19 cellular contexts compared by ENCODE assay signal in the genomic region with DNA sequence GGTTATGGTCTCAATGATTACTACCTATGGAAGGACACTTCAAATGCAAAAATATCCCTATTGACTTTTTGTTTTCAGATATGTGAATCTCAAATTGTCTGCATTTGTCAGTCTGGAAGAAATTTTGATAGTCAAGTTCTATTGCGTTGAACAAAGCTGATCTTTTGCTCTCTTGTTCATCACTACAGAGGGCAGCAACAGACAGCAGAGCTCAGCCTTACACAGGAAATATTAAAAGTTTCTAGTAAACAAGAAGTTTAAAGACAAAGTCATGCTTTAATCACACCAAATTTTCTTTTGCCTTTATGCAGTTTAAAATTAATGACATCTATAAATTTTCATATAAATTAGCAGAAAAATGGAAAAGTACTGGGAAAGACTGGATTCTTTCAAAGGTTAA.
A peak's percentile ranks its signal among the peaks of the same experiment; 100 is the strongest.
DNase-seq lines count a peak whose midpoint lies in the region; ATAC-seq and TF ChIP-seq lines count a peak whose summit lies in the region.
"Had no signal": no experiment of that assay in that cellular context is flagged by ENCODE, and none has a peak within 500 bp of the region (broad histone marks: within the 10 kb centered on the region; RNA-seq: fewer than 3 reads in every experiment).

No MANE protein-coding gene starts in this region.

- WGBS in right cardiac atrium, result 46% methylated on average over 1 of the region's 1 CpG

- H3K27me3 ChIP-seq in RWPE2 (ENCODE audit: insufficient read depth, poor library complexity, severe bottlenecking) (no peaks in the 10 kb centered on the region), dorsolateral prefrontal cortex (no peaks in the 10 kb centered on the region), right cardiac atrium (ENCODE audit: control insufficient read depth, insufficient read depth) (no peaks in the 10 kb centered on the region)

- H3K27ac ChIP-seq in RWPE2 (ENCODE audit: poor library complexity, severe bottlenecking) (no peak overlapping the region), dorsolateral prefrontal cortex (no peak overlapping the region), right cardiac atrium (ENCODE audit: low read length) (no peak overlapping the region)

- H3K36me3 ChIP-seq in RWPE2 (ENCODE audit: low read depth), result no peaks in the 10 kb centered on the region

- DNase-seq in RWPE2 (ENCODE audit: low spot score) (no peak), dorsolateral prefrontal cortex (no peak), globus pallidus (ENCODE audit: low spot score) (peak; percentile 68), superior temporal gyrus (ENCODE audit: extremely low spot score) (peak; percentile 63), Right ventricle myocardium superior (no peak), NCI-H345 (lab: John Stamatoyannopoulos, UW) (no peak), right cardiac atrium (no peak)
- DNase-seq: CD4-positive, CD25-positive, alpha-beta regulatory T cell; DMS79; Kasumi-1; MM.1S; NCI-H1092 treated with DMSO at 0.1 percent for 48 hours; NCI-H146; NCI-H2029; NCI-H2171; NCI-H524 treated with DMSO at 0.1 percent for 48 hours; OCI-M1; SHP77; SK-N-SH had no signal

- H3K9me3 ChIP-seq in RWPE2 (ENCODE audit: severe bottlenecking) (no peaks in the 10 kb centered on the region), right cardiac atrium (ENCODE audit: control insufficient read depth, low read length) (no peaks in the 10 kb centered on the region)
- H3K9me3 ChIP-seq: SK-N-SH had no signal

- TF ChIP-seq CTCF in RWPE2 (IDR thresholded peaks at IDR 0.05; ENCODE audit: poor library complexity, severe bottlenecking), result peak; percentile 23
- TF ChIP-seq CTCF in dorsolateral prefrontal cortex (IDR thresholded peaks at IDR 0.05 in 54 of 56, conservative IDR thresholded peaks at IDR 0.05 in 2 of 56; ENCODE audit: low read depth in 1 of 56, partially characterized antibody in 56 of 56), result peak in 45 of 56 donors; percentile 12 to 69 (median 41)

- intact Hi-C loops in dorsolateral prefrontal cortex (cut with DNase I) (no loop called here), Right ventricle myocardium superior (cut with DNase I) (no loop called here), right cardiac atrium (cut with DNase I) (no loop called here)

- no peak for ATAC-seq in RWPE2 (ENCODE audit: low read depth)
- ATAC-seq in Right ventricle myocardium superior (ENCODE audit: poor library complexity), result no peak
- ATAC-seq in right cardiac atrium, result no peak

- H3K4me3 ChIP-seq in RWPE2 (ENCODE audit: severe bottlenecking) (no peak overlapping the region), dorsolateral prefrontal cortex (no peak overlapping the region), right cardiac atrium (ENCODE audit: low read length) (no peak overlapping the region)

- no peaks in the 10 kb centered on the region for H3K4me1 ChIP-seq in RWPE2 (ENCODE audit: insufficient read depth, poor library complexity, severe bottlenecking)
- H3K4me1 ChIP-seq in right cardiac atrium (ENCODE audit: control insufficient read depth, insufficient read depth, low read length), result no peaks in the 10 kb centered on the region

Comparison
In these comparisons a context has a peak if more than half of its experiments do, and no peak if none do; other contexts are left out.
1. DNase-seq: peak in globus pallidus (single experiment) and superior temporal gyrus (single experiment); none in RWPE2 (single experiment), dorsolateral prefrontal cortex (0 of 10), Right ventricle myocardium superior (single experiment), NCI-H345 (single experiment) and right cardiac atrium (0 of 3).